13 cellular contexts compared by ENCODE assay signal in genomic region chr4:185358514-185359433, GRCh38. TPM values are rescaled to one million over a fixed set of nuclear protein-coding genes. Genes with fewer than 3 reads are reported as not detected.
DNase-seq lines count a peak whose midpoint lies in the region; ATAC-seq and TF ChIP-seq lines count a peak whose summit lies in the region.
"Had no signal": no experiment of that assay in that cellular context is flagged by ENCODE, and none has a peak within 500 bp of the region (broad histone marks: within the 10 kb centered on the region; RNA-seq: fewer than 3 reads in every experiment).

No MANE protein-coding gene starts in this region.

- H3K27me3 Mint-ChIP-seq in CD8-positive, alpha-beta memory T cell = no peaks in the 10 kb centered on the region
- H3K27me3 Mint-ChIP-seq: activated CD4-positive, alpha-beta T cell treated with anti-CD3 and anti-CD28 coated beads for 36 hours had no signal

- no peak overlapping the region for H3K18ac ChIP-seq in mesendoderm (ENCODE audit: low read length)

- no peak overlapping the region for H2BK120ac ChIP-seq in mesendoderm (ENCODE audit: low read depth, low read length)

- H4K5ac ChIP-seq in mesendoderm (ENCODE audit: low read length) = no peak overlapping the region

- H3K36me3 Mint-ChIP-seq in CD8-positive, alpha-beta memory T cell = peaks cover 5 to 59% (median 16%) of the 10 kb centered on the region in 3 donors
- H3K36me3 Mint-ChIP-seq: CD14-positive monocyte had no signal

- H3K4ac ChIP-seq in mesendoderm (ENCODE audit: low read depth, low read length) = no peak overlapping the region

- no peak for TF ChIP-seq CTCF in astrocyte of the cerebellum (IDR thresholded peaks at IDR 0.05; ENCODE audit: low read depth, low read length, missing control alignments)

- DNase-seq in AG20443 (ENCODE audit: low spot score) (peak; percentile 22), HT1080 (ENCODE audit: low read depth) (peak; percentile 57), astrocyte of the cerebellum (ENCODE audit: low read depth) (peak; percentile 52), mesendoderm (peak; percentile 27)
- DNase-seq in CD8-positive, alpha-beta memory T cell = no peak
- DNase-seq: activated CD4-positive, alpha-beta T cell treated with anti-CD3 and anti-CD28 coated beads for 36 hours; activated naive CD4-positive, alpha-beta T cell; effector CD8-positive, alpha-beta T cell had no signal

- H3K79me1 ChIP-seq in mesendoderm (ENCODE audit: low read length) = no peaks in the 10 kb centered on the region

- H4K8ac ChIP-seq in mesendoderm (ENCODE audit: low read depth, low read length) = no peak overlapping the region

- H3K4me3 ChIP-seq in astrocyte of the cerebellum (ENCODE audit: low read depth, low read length) = no peak overlapping the region
- no peak overlapping the region for H3K4me3 ChIP-seq in mesendoderm (ENCODE audit: low read length)
- no peak overlapping the region for H3K4me3 ChIP-seq in CD8-positive, alpha-beta memory T cell (ENCODE audit: low read length)

- no peaks in the 10 kb centered on the region for H3K79me2 ChIP-seq in mesendoderm (ENCODE audit: control insufficient read depth, insufficient read depth, low read length)

- in situ Hi-C loops in astrocyte of the cerebellum (cut with HindIII; ENCODE audit: low sequenced_read_pairs) = loop anchor here (5.0 to 10.0 kb wide), 2 partner anchors 39 to 134 kb away; partner anchors contain the start of genes ANKRD37 and LRP2BP

- H3K23ac ChIP-seq in mesendoderm (ENCODE audit: low read length) = no peak overlapping the region

- H2BK5ac ChIP-seq in mesendoderm (ENCODE audit: low read length) = no peak overlapping the region

- H2BK15ac ChIP-seq in mesendoderm (replicated peaks; ENCODE audit: low read depth) = no peak overlapping the region

- no peaks in the 10 kb centered on the region for H3K27me3 ChIP-seq in mesendoderm (ENCODE audit: insufficient read depth, low read length, poor library complexity)
- no peaks in the 10 kb centered on the region for H3K27me3 ChIP-seq in CD8-positive, alpha-beta memory T cell (ENCODE audit: insufficient read depth, low read length, poor library complexity, severe bottlenecking)

- H3K4me1 Mint-ChIP-seq in CD8-positive, alpha-beta memory T cell = no peaks in the 10 kb centered on the region
- H3K4me1 Mint-ChIP-seq: CD14-positive monocyte had no signal

- no peaks in the 10 kb centered on the region for H3K9me3 ChIP-seq in CD8-positive, alpha-beta memory T cell (ENCODE audit: low read length)

- H2AK5ac ChIP-seq in mesendoderm (ENCODE audit: low read length) = no peak overlapping the region

- peaks cover 2% of the 10 kb centered on the region for H3K36me3 ChIP-seq in mesendoderm (ENCODE audit: control insufficient read depth, insufficient read depth, low read length)
- no peaks in the 10 kb centered on the region for H3K36me3 ChIP-seq in CD8-positive, alpha-beta memory T cell (ENCODE audit: insufficient read depth, low read length)

- H3K4me3 Mint-ChIP-seq in CD8-positive, alpha-beta memory T cell = no peak overlapping the region
- H3K4me3 Mint-ChIP-seq: activated CD4-positive, alpha-beta T cell treated with anti-CD3 and anti-CD28 coated beads for 36 hours; CD14-positive monocyte had no signal

- no peaks in the 10 kb centered on the region for H3K4me1 ChIP-seq in mesendoderm (ENCODE audit: control insufficient read depth, low read depth, low read length)
- no peaks in the 10 kb centered on the region for H3K4me1 ChIP-seq in CD8-positive, alpha-beta memory T cell (ENCODE audit: insufficient read depth, low read length)

- H3K9me3 Mint-ChIP-seq in CD8-positive, alpha-beta memory T cell = no peaks in the 10 kb centered on the region

- CTCF ChIA-PET in CD8-positive, alpha-beta memory T cell (lab: Charles Lee) = no interaction called here

- H3K9ac ChIP-seq in mesendoderm (ENCODE audit: low read length) = no peak overlapping the region

- no peak for ATAC-seq in GM19455 (IDR thresholded peaks at IDR 0.05; ENCODE audit: unreplicated experiment)
- ATAC-seq in GM19324 (IDR thresholded peaks at IDR 0.05; ENCODE audit: low FRiP score, unreplicated experiment) = no peak
- no peak for ATAC-seq in HG02678 (IDR thresholded peaks at IDR 0.05; ENCODE audit: unreplicated experiment)
- ATAC-seq: activated CD4-positive, alpha-beta T cell treated with anti-CD3 and anti-CD28 coated beads for 36 hours; Right ventricle myocardium inferior had no signal

- H3K56ac ChIP-seq in mesendoderm (ENCODE audit: low read length) = no peak overlapping the region

- no peak overlapping the region for H3K27ac ChIP-seq in mesendoderm (ENCODE audit: low read depth, low read length)
- no peak overlapping the region for H3K27ac ChIP-seq in CD8-positive, alpha-beta memory T cell (ENCODE audit: low read depth, low read length)

- H3K4me2 ChIP-seq in mesendoderm (ENCODE audit: low read length) = no peak overlapping the region

- H3K27ac Mint-ChIP-seq in CD8-positive, alpha-beta memory T cell = no peak overlapping the region
- H3K27ac Mint-ChIP-seq: activated CD4-positive, alpha-beta T cell treated with anti-CD3 and anti-CD28 coated beads for 36 hours; CD14-positive monocyte had no signal

- POLR2A ChIA-PET in CD8-positive, alpha-beta memory T cell (lab: Charles Lee) = no interaction called here

- WGBS in mesendoderm (ENCODE audit: extremely low coverage, insufficient coverage, low lambda C conversion rate) = no CpG with 5 or more reads among the region's 9 CpGs

RNA-seq across cellular contexts. Expression of gene LRP2BP, which starts 37.0 kb away (rescaled TPM):
- 0.08 and 0.13 TPM in 2 replicates for total RNA-seq in HT1080 (2014; rRNA removed; shearing (Covaris generic))
- polyA plus RNA-seq in HT1080 (2015; cell fraction: cytosol; rRNA removed) = 0.12 and 0.26 TPM in 2 replicates
- polyA plus RNA-seq in HT1080 (2015; cell fraction: nucleus; rRNA removed) = 1.6 and 2.9 TPM in 2 replicates
- polyA plus RNA-seq in mesendoderm (2013, experiment 1 of 2) = 0.15 TPM
- 0.14 TPM for polyA plus RNA-seq in mesendoderm (2013, experiment 2 of 2)
- total RNA-seq in CD8-positive, alpha-beta memory T cell = under 1 TPM; 0.35 to 0.42 TPM
- 0.59 TPM for polyA plus RNA-seq in CD8-positive, alpha-beta memory T cell

RNA-seq across cellular contexts. Expression of gene ANKRD37, which starts 37.9 kb away (rescaled TPM):
- total RNA-seq in HT1080 (2014; rRNA removed; shearing (Covaris generic)) = 13.4 and 20.6 TPM in 2 replicates
- polyA plus RNA-seq in HT1080 (2015; cell fraction: cytosol; rRNA removed) = 17.0 and 23.5 TPM in 2 replicates
- 12.1 and 17.3 TPM in 2 replicates for polyA plus RNA-seq in HT1080 (2015; cell fraction: nucleus; rRNA removed)
- polyA plus RNA-seq in mesendoderm (2013, experiment 1 of 2) = 1.3 TPM
- 1.4 TPM for polyA plus RNA-seq in mesendoderm (2013, experiment 2 of 2)
- 10 to 100 TPM; 14.5 to 16.1 TPM for total RNA-seq in CD8-positive, alpha-beta memory T cell
- polyA plus RNA-seq in CD8-positive, alpha-beta memory T cell = 16.1 TPM

Comparison
In these comparisons a context has a peak if more than half of its experiments do, and no peak if none do; other contexts are left out.
1. DNase-seq: peak in AG20443 (single experiment), HT1080 (single experiment), astrocyte of the cerebellum (single experiment) and mesendoderm (single experiment); none in CD8-positive, alpha-beta memory T cell (0 of 5).